Comparison of ENCODE assay signal across 8 cellular contexts in the genomic region with DNA sequence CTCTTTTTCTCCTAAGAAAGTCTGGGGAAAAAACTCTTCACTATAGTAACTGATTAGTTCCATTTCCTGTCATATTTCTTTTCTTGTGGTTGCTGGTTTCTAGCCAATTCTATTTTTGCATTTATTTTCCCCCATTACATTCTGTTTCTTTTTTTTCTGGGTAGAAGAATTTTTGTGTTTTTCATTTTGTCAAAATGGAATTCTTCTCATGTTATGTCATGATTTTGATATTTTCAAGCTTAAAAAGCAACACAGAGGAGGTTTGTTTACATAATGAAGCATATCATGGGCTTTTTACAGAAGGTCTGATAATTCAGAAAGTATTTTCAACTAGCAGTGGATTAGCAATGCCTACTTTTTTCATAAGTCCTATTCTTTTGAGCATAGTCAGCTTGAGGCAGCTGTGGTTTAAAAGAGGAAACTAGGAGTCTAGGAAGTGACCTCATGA.
DNase-seq lines count a peak whose midpoint lies in the region; ATAC-seq and TF ChIP-seq lines count a peak whose summit lies in the region.

No MANE protein-coding gene starts in this region.

- no TSS peak for BruUV-seq in Caco-2 (replicated peaks; lab: Mats Ljungman, UMichigan)

- H3K36me3 ChIP-seq in lower lobe of right lung (no peaks in the 10 kb centered on the region), Caco-2 (ENCODE audit: control insufficient read depth, insufficient read depth, low read length) (no peaks in the 10 kb centered on the region)

- peaks cover 21% of the 10 kb centered on the region for H3K4me1 ChIP-seq in lower lobe of right lung
- no peaks in the 10 kb centered on the region for H3K4me1 ChIP-seq in Caco-2

- no peaks in the 10 kb centered on the region for H3K27me3 Mint-ChIP-seq in activated naive CD8-positive, alpha-beta T cell
- H3K27me3 Mint-ChIP-seq in WTC11 (ENCODE audit: low read depth): peaks cover 72% of the 10 kb centered on the region
- peaks cover 6% of the 10 kb centered on the region for H3K27me3 Mint-ChIP-seq in Caco-2 (ENCODE audit: insufficient read depth, unreplicated experiment)

- H3K27me3 ChIP-seq in lower lobe of right lung (ENCODE audit: low read depth) (no peaks in the 10 kb centered on the region), Caco-2 (replicated peaks; ENCODE audit: control insufficient read depth, insufficient read depth, low read length) (no peaks in the 10 kb centered on the region)

- CTCF ChIA-PET in WTC11 (lab: Charles Lee) (no interaction called here), Caco-2 (lab: Charles Lee) (no interaction called here)

- POLR2A ChIA-PET in WTC11 (lab: Charles Lee): no interaction called here
- POLR2A ChIA-PET in Caco-2 (lab: Charles Lee): no interaction called here

- peak; percentile 44 to 58 for DNase-seq in AML-193 (lab: John Stamatoyannopoulos, UW)
- DNase-seq in lower lobe of right lung: no peak
- DNase-seq in WTC11 (ENCODE audit: low spot score): no peak
- no peak for DNase-seq in Caco-2
- DNase-seq in DMS53 (lab: John Stamatoyannopoulos, UW): no peak

- H3K9me3 Mint-ChIP-seq in activated naive CD8-positive, alpha-beta T cell (ENCODE audit: low read depth): no peaks in the 10 kb centered on the region
- H3K9me3 Mint-ChIP-seq in WTC11 (no peaks in the 10 kb centered on the region), Caco-2 (ENCODE audit: unreplicated experiment) (no peaks in the 10 kb centered on the region)

- H3K4me3 ChIP-seq in lower lobe of right lung: peak overlapping the region; percentile 31
- H3K4me3 ChIP-seq in Caco-2 (ENCODE audit: low read depth, low read length): no peak overlapping the region

- peak overlapping the region; percentile 51 for H3K4me3 Mint-ChIP-seq in activated naive CD8-positive, alpha-beta T cell
- H3K4me3 Mint-ChIP-seq in WTC11 (no peak overlapping the region), Caco-2 (ENCODE audit: unreplicated experiment) (no peak overlapping the region)

- H3K27ac ChIP-seq in lower lobe of right lung: peak overlapping the region; percentile 72

- intact Hi-C loops in lower lobe of right lung (cut with DNase I): no loop called here
- intact Hi-C loops in Caco-2 (cut with micrococcal nuclease; ENCODE audit: unreplicated experiment): no loop called here

- no peak overlapping the region for H3K27ac Mint-ChIP-seq in activated naive CD8-positive, alpha-beta T cell
- H3K27ac Mint-ChIP-seq in WTC11: no peak overlapping the region
- no peak overlapping the region for H3K27ac Mint-ChIP-seq in Caco-2 (ENCODE audit: unreplicated experiment)

- ATAC-seq in HG02759 (IDR thresholded peaks at IDR 0.05; ENCODE audit: unreplicated experiment) (peak; percentile 33), lower lobe of right lung (peak; percentile 42 to 74), WTC11 (no peak), esophagus mucosa (no peak)

- peaks cover 23% of the 10 kb centered on the region for H3K4me1 Mint-ChIP-seq in activated naive CD8-positive, alpha-beta T cell (ENCODE audit: low read depth)
- H3K4me1 Mint-ChIP-seq in WTC11 (peaks cover 10% of the 10 kb centered on the region), Caco-2 (ENCODE audit: low read depth, unreplicated experiment) (no peaks in the 10 kb centered on the region)

- no peak for TF ChIP-seq CTCF in lower lobe of right lung (IDR thresholded peaks at IDR 0.05)
- TF ChIP-seq CTCF in WTC11 (IDR thresholded peaks at IDR 0.05): no peak
- TF ChIP-seq CTCF in Caco-2 (IDR thresholded peaks at IDR 0.05; ENCODE audit: insufficient read depth in 1 of 2, low read depth in 1 of 2, low read length in 1 of 2, severe bottlenecking in 1 of 2, unreplicated experiment in 1 of 2): no peak

- H3K9me3 ChIP-seq in lower lobe of right lung (no peaks in the 10 kb centered on the region), Caco-2 (no peaks in the 10 kb centered on the region)

- no peaks in the 10 kb centered on the region for H3K36me3 Mint-ChIP-seq in activated naive CD8-positive, alpha-beta T cell
- H3K36me3 Mint-ChIP-seq in WTC11 (no peaks in the 10 kb centered on the region), Caco-2 (ENCODE audit: insufficient read depth, unreplicated experiment) (no peaks in the 10 kb centered on the region)

TF ChIP-seq in WTC11, 78 proteins besides CTCF, POLR2A, EP300 and RAD21:
- TF ChIP-seq, protein P1, sequence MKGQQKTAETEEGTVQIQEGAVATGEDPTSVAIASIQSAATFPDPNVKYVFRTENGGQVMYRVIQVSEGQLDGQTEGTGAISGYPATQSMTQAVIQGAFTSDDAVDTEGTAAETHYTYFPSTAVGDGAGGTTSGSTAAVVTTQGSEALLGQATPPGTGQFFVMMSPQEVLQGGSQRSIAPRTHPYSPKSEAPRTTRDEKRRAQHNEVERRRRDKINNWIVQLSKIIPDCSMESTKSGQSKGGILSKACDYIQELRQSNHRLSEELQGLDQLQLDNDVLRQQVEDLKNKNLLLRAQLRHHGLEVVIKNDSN (CRISPR knock-in tag; IDR thresholded peaks at IDR 0.05): no peak
- TF ChIP-seq HMGA2 (CRISPR knock-in tag; IDR thresholded peaks at IDR 0.05) (no peak), ATF1 (CRISPR knock-in tag; IDR thresholded peaks at IDR 0.05) (no peak), TCF7 (CRISPR knock-in tag; IDR thresholded peaks at IDR 0.05; ENCODE audit: low read depth) (no peak), GABPB1 (CRISPR knock-in tag; IDR thresholded peaks at IDR 0.05) (no peak), TEAD1 (CRISPR knock-in tag; IDR thresholded peaks at IDR 0.05) (no peak), ESRRA (CRISPR knock-in tag; IDR thresholded peaks at IDR 0.05; ENCODE audit: borderline replicate concordance) (no peak), RORB (CRISPR knock-in tag; IDR thresholded peaks at IDR 0.05) (no peak), NFE2L1 (CRISPR knock-in tag; IDR thresholded peaks at IDR 0.05) (no peak)
- TF ChIP-seq, protein P2, sequence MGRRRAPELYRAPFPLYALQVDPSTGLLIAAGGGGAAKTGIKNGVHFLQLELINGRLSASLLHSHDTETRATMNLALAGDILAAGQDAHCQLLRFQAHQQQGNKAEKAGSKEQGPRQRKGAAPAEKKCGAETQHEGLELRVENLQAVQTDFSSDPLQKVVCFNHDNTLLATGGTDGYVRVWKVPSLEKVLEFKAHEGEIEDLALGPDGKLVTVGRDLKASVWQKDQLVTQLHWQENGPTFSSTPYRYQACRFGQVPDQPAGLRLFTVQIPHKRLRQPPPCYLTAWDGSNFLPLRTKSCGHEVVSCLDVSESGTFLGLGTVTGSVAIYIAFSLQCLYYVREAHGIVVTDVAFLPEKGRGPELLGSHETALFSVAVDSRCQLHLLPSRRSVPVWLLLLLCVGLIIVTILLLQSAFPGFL (CRISPR knock-in tag; IDR thresholded peaks at IDR 0.05; ENCODE audit: borderline replicate concordance): no peak
- TF ChIP-seq, protein P3, sequence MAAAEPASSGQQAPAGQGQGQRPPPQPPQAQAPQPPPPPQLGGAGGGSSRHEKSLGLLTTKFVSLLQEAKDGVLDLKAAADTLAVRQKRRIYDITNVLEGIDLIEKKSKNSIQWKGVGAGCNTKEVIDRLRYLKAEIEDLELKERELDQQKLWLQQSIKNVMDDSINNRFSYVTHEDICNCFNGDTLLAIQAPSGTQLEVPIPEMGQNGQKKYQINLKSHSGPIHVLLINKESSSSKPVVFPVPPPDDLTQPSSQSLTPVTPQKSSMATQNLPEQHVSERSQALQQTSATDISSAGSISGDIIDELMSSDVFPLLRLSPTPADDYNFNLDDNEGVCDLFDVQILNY (CRISPR knock-in tag; IDR thresholded peaks at IDR 0.05): no peak
- TF ChIP-seq, protein P4, sequence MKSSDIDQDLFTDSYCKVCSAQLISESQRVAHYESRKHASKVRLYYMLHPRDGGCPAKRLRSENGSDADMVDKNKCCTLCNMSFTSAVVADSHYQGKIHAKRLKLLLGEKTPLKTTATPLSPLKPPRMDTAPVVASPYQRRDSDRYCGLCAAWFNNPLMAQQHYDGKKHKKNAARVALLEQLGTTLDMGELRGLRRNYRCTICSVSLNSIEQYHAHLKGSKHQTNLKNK (CRISPR knock-in tag; IDR thresholded peaks at IDR 0.05): no peak
- TF ChIP-seq, protein P5, sequence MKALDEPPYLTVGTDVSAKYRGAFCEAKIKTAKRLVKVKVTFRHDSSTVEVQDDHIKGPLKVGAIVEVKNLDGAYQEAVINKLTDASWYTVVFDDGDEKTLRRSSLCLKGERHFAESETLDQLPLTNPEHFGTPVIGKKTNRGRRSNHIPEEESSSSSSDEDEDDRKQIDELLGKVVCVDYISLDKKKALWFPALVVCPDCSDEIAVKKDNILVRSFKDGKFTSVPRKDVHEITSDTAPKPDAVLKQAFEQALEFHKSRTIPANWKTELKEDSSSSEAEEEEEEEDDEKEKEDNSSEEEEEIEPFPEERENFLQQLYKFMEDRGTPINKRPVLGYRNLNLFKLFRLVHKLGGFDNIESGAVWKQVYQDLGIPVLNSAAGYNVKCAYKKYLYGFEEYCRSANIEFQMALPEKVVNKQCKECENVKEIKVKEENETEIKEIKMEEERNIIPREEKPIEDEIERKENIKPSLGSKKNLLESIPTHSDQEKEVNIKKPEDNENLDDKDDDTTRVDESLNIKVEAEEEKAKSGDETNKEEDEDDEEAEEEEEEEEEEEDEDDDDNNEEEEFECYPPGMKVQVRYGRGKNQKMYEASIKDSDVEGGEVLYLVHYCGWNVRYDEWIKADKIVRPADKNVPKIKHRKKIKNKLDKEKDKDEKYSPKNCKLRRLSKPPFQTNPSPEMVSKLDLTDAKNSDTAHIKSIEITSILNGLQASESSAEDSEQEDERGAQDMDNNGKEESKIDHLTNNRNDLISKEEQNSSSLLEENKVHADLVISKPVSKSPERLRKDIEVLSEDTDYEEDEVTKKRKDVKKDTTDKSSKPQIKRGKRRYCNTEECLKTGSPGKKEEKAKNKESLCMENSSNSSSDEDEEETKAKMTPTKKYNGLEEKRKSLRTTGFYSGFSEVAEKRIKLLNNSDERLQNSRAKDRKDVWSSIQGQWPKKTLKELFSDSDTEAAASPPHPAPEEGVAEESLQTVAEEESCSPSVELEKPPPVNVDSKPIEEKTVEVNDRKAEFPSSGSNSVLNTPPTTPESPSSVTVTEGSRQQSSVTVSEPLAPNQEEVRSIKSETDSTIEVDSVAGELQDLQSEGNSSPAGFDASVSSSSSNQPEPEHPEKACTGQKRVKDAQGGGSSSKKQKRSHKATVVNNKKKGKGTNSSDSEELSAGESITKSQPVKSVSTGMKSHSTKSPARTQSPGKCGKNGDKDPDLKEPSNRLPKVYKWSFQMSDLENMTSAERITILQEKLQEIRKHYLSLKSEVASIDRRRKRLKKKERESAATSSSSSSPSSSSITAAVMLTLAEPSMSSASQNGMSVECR (CRISPR knock-in tag; IDR thresholded peaks at IDR 0.05; ENCODE audit: borderline replicate concordance): no peak

Comparison
In these comparisons a context has a peak if more than half of its experiments do, and no peak if none do; other contexts are left out.
1. DNase-seq: peak in AML-193 (2 of 2); none in lower lobe of right lung (single experiment), WTC11 (single experiment), Caco-2 (0 of 2) and DMS53 (single experiment).
2. ATAC-seq: peak in HG02759 (single experiment) and lower lobe of right lung (2 of 2); none in WTC11 (single experiment) and esophagus mucosa (single experiment).